In genomic region chr5:69369369-69370121, GRCh38 we compare ENCODE assay signal across 1 cellular context.
TF ChIP-seq lines count a peak whose summit lies in the region.

AK6 (minus strand) TSS chr5:69369520; CDS start chr5:69369490, 30 bp downstream.
RAD17 (plus strand) TSS chr5:69369818; CDS start chr5:69372209, 2,391 bp downstream.
TAF9 (minus strand) TSS chr5:69369520; CDS start chr5:69365737, 3,783 bp downstream.

TF ChIP-seq in HepG2, 621 proteins besides CTCF, POLR2A, EP300 and RAD21 (continued from another document and continues in another):
- TF ChIP-seq ARID4A (CRISPR knock-in tag; IDR thresholded peaks at IDR 0.05; ENCODE audit: borderline replicate concordance) (peak; percentile 93), ZNF225 (CRISPR knock-in tag; IDR thresholded peaks at IDR 0.05) (peak; percentile 88), ZNF232 (CRISPR knock-in tag; IDR thresholded peaks at IDR 0.05; ENCODE audit: borderline replicate concordance) (peak; percentile 64; the same call in 1 of the 2 replicates), TFE3 (CRISPR knock-in tag; IDR thresholded peaks at IDR 0.05) (peak; percentile 85), KMT2B (CRISPR knock-in tag; IDR thresholded peaks at IDR 0.05) (peak; percentile 96), THAP11 (CRISPR knock-in tag; IDR thresholded peaks at IDR 0.05) (peak; percentile 91), CREM (IDR thresholded peaks at IDR 0.05) (peak; percentile 59; the same call in 1 of the 2 replicates), CREM (CRISPR knock-in tag; IDR thresholded peaks at IDR 0.05) (no peak), DRAP1 (CRISPR knock-in tag; IDR thresholded peaks at IDR 0.05) (peak; percentile 39; the same call in 1 of the 2 replicates), MTA1 (CRISPR knock-in tag; IDR thresholded peaks at IDR 0.05; ENCODE audit: borderline replicate concordance) (peak; percentile 79; the same call in 1 of the 2 replicates), TCF7 (IDR thresholded peaks at IDR 0.05; ENCODE audit: low read depth) (no peak), ARNT2 (CRISPR knock-in tag; IDR thresholded peaks at IDR 0.05; ENCODE audit: low read depth) (peak; percentile 81), ZNF362 (CRISPR knock-in tag; IDR thresholded peaks at IDR 0.05; ENCODE audit: borderline replicate concordance) (peak; percentile 53; the same call in 1 of the 2 replicates), E2F2 (CRISPR knock-in tag; IDR thresholded peaks at IDR 0.05; ENCODE audit: borderline replicate concordance) (peak; percentile 84; the same call in 1 of the 2 replicates), ZNF296 (CRISPR knock-in tag; conservative IDR thresholded peaks at IDR 0.05) (peak; percentile 36), ZNF775 (CRISPR knock-in tag; IDR thresholded peaks at IDR 0.05; ENCODE audit: borderline replicate concordance) (peak; percentile 90), MIER3 (CRISPR knock-in tag; IDR thresholded peaks at IDR 0.05; ENCODE audit: borderline replicate concordance) (peak; percentile 63; the same call in 1 of the 2 replicates), RARA (CRISPR knock-in tag; IDR thresholded peaks at IDR 0.05) (0 out of 2 replicates have a peak, but pooled peaks have one; percentile 6), FOXC1 (CRISPR knock-in tag; IDR thresholded peaks at IDR 0.05; ENCODE audit: borderline replicate concordance) (peak; percentile 76; the same call in 1 of the 2 replicates), CAMTA2 (CRISPR knock-in tag; IDR thresholded peaks at IDR 0.05; ENCODE audit: borderline replicate concordance) (0 out of 2 replicates have a peak, but pooled peaks have one; percentile 64), FLYWCH1 (CRISPR knock-in tag; IDR thresholded peaks at IDR 0.05) (peak; percentile 82; the same call in 1 of the 2 replicates), ZNF878 (CRISPR knock-in tag; IDR thresholded peaks at IDR 0.05) (peak; percentile 64; the same call in 1 of the 2 replicates), ZNF564 (CRISPR knock-in tag; IDR thresholded peaks at IDR 0.05) (0 out of 2 replicates have a peak, but pooled peaks have one; percentile 63), HOXA3 (CRISPR knock-in tag; IDR thresholded peaks at IDR 0.05) (peak; percentile 86), HIVEP1 (CRISPR knock-in tag; IDR thresholded peaks at IDR 0.05) (peak; percentile 49; the same call in 1 of the 2 replicates), HNF1A (IDR thresholded peaks at IDR 0.05; ENCODE audit: low read depth) (no peak), HNF1A (CRISPR knock-in tag; IDR thresholded peaks at IDR 0.05; ENCODE audit: borderline replicate concordance) (peak; percentile 73; the same call in 1 of the 2 replicates), SMARCC2 (IDR thresholded peaks at IDR 0.05) (no peak), ZNF577 (CRISPR knock-in tag; IDR thresholded peaks at IDR 0.05; ENCODE audit: borderline replicate concordance, low read depth) (0 out of 2 replicates have a peak, but pooled peaks have one; percentile 56), ETV5 (CRISPR knock-in tag; IDR thresholded peaks at IDR 0.05; ENCODE audit: borderline replicate concordance) (peak; percentile 90), ZBTB8A (CRISPR knock-in tag; IDR thresholded peaks at IDR 0.05; ENCODE audit: borderline replicate concordance, low read depth) (peak; percentile 94), ZMYM3 (CRISPR knock-in tag; IDR thresholded peaks at IDR 0.05) (no peak), ONECUT2 (CRISPR knock-in tag; IDR thresholded peaks at IDR 0.05) (peak; percentile 4; the same call in 1 of the 2 replicates), ZBTB49 (CRISPR knock-in tag; IDR thresholded peaks at IDR 0.05; ENCODE audit: borderline replicate concordance) (no peak), ZNF383 (CRISPR knock-in tag; IDR thresholded peaks at IDR 0.05; ENCODE audit: borderline replicate concordance) (0 out of 2 replicates have a peak, but pooled peaks have one; percentile 52), HNRNPUL1 (IDR thresholded peaks at IDR 0.05; ENCODE audit: low read depth, low read length) (peak; percentile 59; the same call in 1 of the 2 replicates), TAF1 (CRISPR knock-in tag; IDR thresholded peaks at IDR 0.05) (peak; percentile 88), SKIL (CRISPR knock-in tag; IDR thresholded peaks at IDR 0.05; ENCODE audit: borderline replicate concordance) (peak; percentile 32; the same call in 1 of the 2 replicates), SNAPC5 (CRISPR knock-in tag; IDR thresholded peaks at IDR 0.05; ENCODE audit: borderline replicate concordance) (peak; percentile 84), ZNF138 (CRISPR knock-in tag; IDR thresholded peaks at IDR 0.05; ENCODE audit: low read depth) (0 out of 2 replicates have a peak, but pooled peaks have one; percentile 34), TFDP2 (CRISPR knock-in tag; IDR thresholded peaks at IDR 0.05) (peak; percentile 52)
